In the genomic region with DNA sequence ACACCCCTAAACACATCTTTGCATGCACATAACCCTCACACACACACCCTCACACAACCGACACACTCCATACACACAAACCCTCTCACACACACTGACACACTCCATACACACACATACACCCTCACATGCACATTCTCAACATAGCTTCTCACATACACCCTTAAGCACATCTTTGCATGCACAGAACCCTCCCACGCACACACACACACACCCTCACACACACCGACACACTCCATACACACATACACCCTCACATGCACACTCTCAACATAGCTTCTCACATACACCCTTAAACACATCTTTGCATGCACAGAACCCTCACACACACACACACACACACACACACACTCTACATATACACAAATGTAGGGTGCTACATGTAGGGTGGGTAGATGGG, we compare ENCODE assay signal across 29 cellular contexts.
DNase-seq lines count a peak whose midpoint lies in the region; ATAC-seq, FAIRE-seq and TF ChIP-seq lines count a peak whose summit lies in the region.
"Had no signal": no experiment of that assay in that cellular context is flagged by ENCODE, and none has a peak within 500 bp of the region (broad histone marks: within the 10 kb centered on the region; RNA-seq: fewer than 3 reads in every experiment).

No MANE protein-coding gene starts in this region.

- no peak overlapping the region for H2BK12ac ChIP-seq in neuronal stem cell (ENCODE audit: low read length)

- peaks cover 18% of the 10 kb centered on the region for H3K27me3 Mint-ChIP-seq in progenitor cell of endocrine pancreas
- H3K27me3 Mint-ChIP-seq: CD4-positive, alpha-beta memory T cell; CD4-positive, CD25-positive, alpha-beta regulatory T cell; CD8-positive, alpha-beta memory T cell had no signal

- H3K23ac ChIP-seq in neuronal stem cell (ENCODE audit: low read depth, low read length, poor library complexity): no peak overlapping the region

- H3K4me3 Mint-ChIP-seq in progenitor cell of endocrine pancreas (ENCODE audit: low read depth): no peak overlapping the region
- H3K4me3 Mint-ChIP-seq: CD14-positive monocyte; CD4-positive, alpha-beta memory T cell; CD4-positive, CD25-positive, alpha-beta regulatory T cell; CD8-positive, alpha-beta memory T cell had no signal

- no peaks in the 10 kb centered on the region for H3K79me1 ChIP-seq in neuronal stem cell (ENCODE audit: low read depth, low read length)

- no peak overlapping the region for H3K27ac ChIP-seq in neuronal stem cell (replicated peaks; ENCODE audit: low read length)
- no peak overlapping the region for H3K27ac ChIP-seq in brain microvascular endothelial cell
- H3K27ac ChIP-seq in heart left ventricle: no peak overlapping the region
- H3K27ac ChIP-seq in SJCRH30: no peak overlapping the region
- H3K27ac ChIP-seq: BLaER1 had no signal

- H2AK5ac ChIP-seq in neuronal stem cell (ENCODE audit: low read depth, low read length): no peak overlapping the region

- H3K4me1 ChIP-seq in neuronal stem cell (ENCODE audit: control insufficient read depth in 2 of 2, insufficient read depth in 1 of 2, low read depth in 1 of 2, low read length in 2 of 2): no peaks in the 10 kb centered on the region
- H3K4me1 ChIP-seq in heart left ventricle: no peaks in the 10 kb centered on the region
- H3K4me1 ChIP-seq in SJCRH30: peaks cover 13% of the 10 kb centered on the region
- H3K4me1 ChIP-seq: BE2C, BLaER1 had no signal

- no peaks in the 10 kb centered on the region for H3K36me3 Mint-ChIP-seq in progenitor cell of endocrine pancreas (ENCODE audit: insufficient read depth)
- H3K36me3 Mint-ChIP-seq: CD14-positive monocyte; CD4-positive, alpha-beta memory T cell; CD4-positive, CD25-positive, alpha-beta regulatory T cell; CD8-positive, alpha-beta memory T cell had no signal

- no peak for TF ChIP-seq POLR2A in heart left ventricle (IDR thresholded peaks at IDR 0.05)

- in situ Hi-C loops in brain microvascular endothelial cell (cut with HindIII; ENCODE audit: low pct_ligation_motif_present, low sequenced_read_pairs): no loop called here

- H3K27ac Mint-ChIP-seq in progenitor cell of endocrine pancreas: no peak overlapping the region
- H3K27ac Mint-ChIP-seq: CD14-positive monocyte; CD4-positive, alpha-beta memory T cell; CD4-positive, CD25-positive, alpha-beta regulatory T cell; CD8-positive, alpha-beta memory T cell had no signal

- H4K8ac ChIP-seq in neuronal stem cell (ENCODE audit: low read depth, low read length): no peak overlapping the region

- no peak overlapping the region for H3K4me3 ChIP-seq in bronchial epithelial cell (ENCODE audit: low read depth, low read length)
- peak overlapping the region in 1 of 2 donors; percentile 48 for H3K4me3 ChIP-seq in neuronal stem cell (ENCODE audit: low read length in 2 of 2)
- no peak overlapping the region for H3K4me3 ChIP-seq in brain microvascular endothelial cell (ENCODE audit: low read depth, low read length)
- no peak overlapping the region for H3K4me3 ChIP-seq in heart left ventricle
- H3K4me3 ChIP-seq in SJCRH30: no peak overlapping the region
- H3K4me3 ChIP-seq: BLaER1, GM12878 had no signal

- H3K36me3 ChIP-seq in bronchial epithelial cell (ENCODE audit: control insufficient read depth, insufficient read depth, low read length) (no peaks in the 10 kb centered on the region), neuronal stem cell (replicated peaks in 1 of 2; ENCODE audit: control insufficient read depth in 2 of 2, insufficient read depth in 2 of 2, low read length in 2 of 2) (no peaks in the 10 kb centered on the region), brain microvascular endothelial cell (replicated peaks) (no peaks in the 10 kb centered on the region), heart left ventricle (no peaks in the 10 kb centered on the region), SJCRH30 (peaks cover 35% of the 10 kb centered on the region)
- H3K36me3 ChIP-seq: BE2C, BLaER1 had no signal

- intact Hi-C loops in heart left ventricle (cut with DNase I): no loop called here

- H3K27me3 ChIP-seq in bronchial epithelial cell (ENCODE audit: control insufficient read depth, insufficient read depth, low read length) (no peaks in the 10 kb centered on the region), neuronal stem cell (ENCODE audit: control insufficient read depth in 3 of 3, insufficient read depth in 3 of 3, low read depth in 1 of 3, low read length in 3 of 3) (no peaks in the 10 kb centered on the region), brain microvascular endothelial cell (replicated peaks) (no peaks in the 10 kb centered on the region), heart left ventricle (peaks cover 0 to 5% (median 0%) of the 10 kb centered on the region in 9 donors), SJCRH30 (no peaks in the 10 kb centered on the region)
- H3K27me3 ChIP-seq: BE2C, BLaER1 had no signal

- H2AFZ ChIP-seq in neuronal stem cell (ENCODE audit: low read length): no peak overlapping the region

- H2BK120ac ChIP-seq in neuronal stem cell (ENCODE audit: low read depth, low read length): no peak overlapping the region

- H2BK5ac ChIP-seq in neuronal stem cell (ENCODE audit: low read length): no peak overlapping the region

- WGBS in neuronal stem cell (ENCODE audit: extremely low coverage in 2 of 2, insufficient read length in 2 of 2, insufficient replicate concordance in 1 of 2), 2 donors: 100% methylated on average over 1 to 3 of the region's 3 CpGs
- WGBS in heart left ventricle, 4 donors: 81 to 87% (median 86%) methylated on average over 3 of the region's 3 CpGs

- peak overlapping the region; percentile 71 for H3K9ac ChIP-seq in neuronal stem cell (ENCODE audit: low read depth, low read length, poor library complexity)
- H3K9ac ChIP-seq: BLaER1 had no signal

- no peak overlapping the region for H3K4me2 ChIP-seq in neuronal stem cell (ENCODE audit: insufficient read depth, low read length, poor library complexity, severe bottlenecking)
- H3K4me2 ChIP-seq: BLaER1 had no signal

- H4K91ac ChIP-seq in neuronal stem cell (ENCODE audit: low read depth, low read length, poor library complexity): no peak overlapping the region

- TF ChIP-seq CTCF in bronchial epithelial cell (IDR thresholded peaks at IDR 0.05; ENCODE audit: insufficient read depth, low read length, severe bottlenecking) (no peak), progenitor cell of endocrine pancreas (IDR thresholded peaks at IDR 0.05; ENCODE audit: unreplicated experiment) (no peak), brain microvascular endothelial cell (IDR thresholded peaks at IDR 0.05; ENCODE audit: low read depth, low read length, missing control alignments) (no peak), heart left ventricle (IDR thresholded peaks at IDR 0.05) (no peak)

- no peak overlapping the region for H3K14ac ChIP-seq in neuronal stem cell (ENCODE audit: low read length)

- no peak overlapping the region for H3K18ac ChIP-seq in neuronal stem cell (ENCODE audit: low read length)

- FAIRE-seq in HTR-8/SVneo (lab: Jason Lieb, UNC): peak; percentile 76
- peak; percentile 82 for FAIRE-seq in bronchial epithelial cell (lab: Jason Lieb, UNC)
- peak; percentile 92 for FAIRE-seq in urothelium cell line (lab: Jason Lieb, UNC)
- FAIRE-seq: A204.1, GM12878, GM12892, GM18507 had no signal

- H3K4ac ChIP-seq in neuronal stem cell (ENCODE audit: low read length): no peak overlapping the region

- H3K4me1 Mint-ChIP-seq in progenitor cell of endocrine pancreas (ENCODE audit: low read depth): no peaks in the 10 kb centered on the region
- H3K4me1 Mint-ChIP-seq: CD14-positive monocyte; CD4-positive, alpha-beta memory T cell; CD4-positive, CD25-positive, alpha-beta regulatory T cell; CD8-positive, alpha-beta memory T cell had no signal

- H3K9me3 Mint-ChIP-seq in progenitor cell of endocrine pancreas (ENCODE audit: low read depth): no peaks in the 10 kb centered on the region
- H3K9me3 Mint-ChIP-seq: CD14-positive monocyte had no signal

- H3K9me3 ChIP-seq in neuronal stem cell (replicated peaks in 1 of 2; ENCODE audit: control insufficient read depth in 2 of 2, insufficient read depth in 1 of 2, low read depth in 1 of 2, low read length in 2 of 2): peaks cover 0 to 8% of the 10 kb centered on the region in 2 donors
- H3K9me3 ChIP-seq in heart left ventricle: no peaks in the 10 kb centered on the region
- H3K9me3 ChIP-seq in SJCRH30 (replicated peaks): no peaks in the 10 kb centered on the region
- H3K9me3 ChIP-seq: BE2C, BLaER1 had no signal

- no peak overlapping the region for H2BK15ac ChIP-seq in neuronal stem cell (ENCODE audit: low read length)

- ATAC-seq in heart left ventricle: no peak
- ATAC-seq: GM12878 had no signal

- DNase-seq in HTR-8/SVneo (ENCODE audit: insufficient read length, low spot score): no peak
- no peak for DNase-seq in bronchial epithelial cell (ENCODE audit: low read depth)
- no peak for DNase-seq in neuronal stem cell (ENCODE audit: low spot score)
- DNase-seq in urothelium cell line (ENCODE audit: low spot score): no peak
- no peak for DNase-seq in progenitor cell of endocrine pancreas (ENCODE audit: low spot score, unreplicated experiment)
- no peak for DNase-seq in brain microvascular endothelial cell
- no peak for DNase-seq in heart left ventricle
- DNase-seq in SJCRH30: no peak
- DNase-seq: 8988T; ACHN; BE2C; C1 segment of cervical spinal cord; CD4-positive, alpha-beta memory T cell; CD4-positive, CD25-positive, alpha-beta regulatory T cell; CD8-positive, alpha-beta memory T cell; COR-L47; DMS 273 treated with DMSO at 0.1 percent for 48 hours; DMS153; DMS53; DMS79; DND-41; EL; GDM1 had no signal
